In genomic region chr3:169509359-169509758, GRCh38 we compare ENCODE assay signal across 12 cellular contexts.
DNase-seq lines count a peak whose midpoint lies in the region; ATAC-seq, FAIRE-seq and TF ChIP-seq lines count a peak whose summit lies in the region.
"Had no signal": no experiment of that assay in that cellular context is flagged by ENCODE, and none has a peak within 500 bp of the region (broad histone marks: within the 10 kb centered on the region; RNA-seq: fewer than 3 reads in every experiment).

No MANE protein-coding gene starts in this region.

- no TSS peak for BruUV-seq in HepG2 (replicated peaks; lab: Mats Ljungman, UMichigan)

- no peak overlapping the region for H3K9ac ChIP-seq in HepG2 (ENCODE audit: insufficient read depth, low read depth, low read length)
- H3K9ac ChIP-seq: parathyroid adenoma had no signal

- H3K9me3 ChIP-seq in mucosa of descending colon (no peaks in the 10 kb centered on the region), HepG2 (ENCODE audit: low read length) (no peaks in the 10 kb centered on the region), left ventricle myocardium inferior (replicated peaks) (no peaks in the 10 kb centered on the region)

- H3K27me3 ChIP-seq in HepG2 (ENCODE audit: control insufficient read depth in 1 of 2, insufficient read depth in 2 of 2, low read length in 2 of 2) (no peaks in the 10 kb centered on the region; a peak in 1 of 5 replicates), left ventricle myocardium inferior (ENCODE audit: low read depth) (no peaks in the 10 kb centered on the region)

- no peak overlapping the region for H3K4me3 ChIP-seq in mucosa of descending colon
- H3K4me3 ChIP-seq in HepG2 (replicated peaks in 1 of 3; ENCODE audit: insufficient read depth in 1 of 3, low read depth in 2 of 3, low read length in 3 of 3) = no peak overlapping the region
- H3K4me3 ChIP-seq in left ventricle myocardium inferior = no peak overlapping the region

- no peak for TF ChIP-seq CTCF in mucosa of descending colon (IDR thresholded peaks at IDR 0.05)
- no peak for TF ChIP-seq CTCF in HepG2 (CRISPR knock-in tag; IDR thresholded peaks at IDR 0.05)
- no peak for TF ChIP-seq CTCF in HFFc6 (IDR thresholded peaks at IDR 0.05)
- no peak for TF ChIP-seq CTCF in left ventricle myocardium inferior (IDR thresholded peaks at IDR 0.05; ENCODE audit: borderline replicate concordance)

- H3K9me3 Mint-ChIP-seq in HFFc6 = no peaks in the 10 kb centered on the region; the same call in 1 of the 2 replicates

- no peaks in the 10 kb centered on the region for H3K4me1 ChIP-seq in mucosa of descending colon (ENCODE audit: low read depth)
- no peaks in the 10 kb centered on the region for H3K4me1 ChIP-seq in HepG2 (ENCODE audit: insufficient read depth, low read length)
- H3K4me1 ChIP-seq in left ventricle myocardium inferior = peaks cover 4% of the 10 kb centered on the region
- H3K4me1 ChIP-seq: parathyroid adenoma had no signal

- no peaks in the 10 kb centered on the region for H3K79me2 ChIP-seq in HepG2 (ENCODE audit: insufficient read depth, low read length)
- H3K79me2 ChIP-seq: parathyroid adenoma had no signal

- POLR2A ChIA-PET in HepG2 (lab: Yijun Ruan, JAX) = no interaction called here

- no peak overlapping the region for H3K4me2 ChIP-seq in HepG2 (ENCODE audit: low read depth, low read length)

- no peaks in the 10 kb centered on the region; the same call in 1 of the 2 replicates for H4K20me1 ChIP-seq in HepG2 (ENCODE audit: insufficient read depth, low read length)

- TF ChIP-seq EP300 in HepG2 (IDR thresholded peaks at IDR 0.05; ENCODE audit: low read depth in 2 of 2, low read length in 2 of 2) (no peak), HepG2 (CRISPR knock-in tag; IDR thresholded peaks at IDR 0.05; ENCODE audit: borderline replicate concordance) (no peak)

- in situ Hi-C loops in HepG2 (cut with HindIII; ENCODE audit: extremely low pct_ligation_motif_present, low pct_unique_long_range_greater_than_20kb) = no loop called here

- no peak for TF ChIP-seq POLR2A in HepG2 (IDR thresholded peaks at IDR 0.05; ENCODE audit: insufficient read depth in 1 of 2, low read depth in 2 of 2, low read length in 2 of 2)

- FAIRE-seq in HepG2 (lab: Jason Lieb, UNC) = no peak
- FAIRE-seq: TTC549 had no signal

- H3K36me3 ChIP-seq in mucosa of descending colon (ENCODE audit: low read depth) (no peaks in the 10 kb centered on the region), HepG2 (replicated peaks in 1 of 2; ENCODE audit: control insufficient read depth in 1 of 2, insufficient read depth in 2 of 2, low read length in 2 of 2) (no peaks in the 10 kb centered on the region), left ventricle myocardium inferior (no peaks in the 10 kb centered on the region)

- no peak for DNase-seq in mucosa of descending colon
- DNase-seq in HepG2 (ENCODE audit: low spot score) = no peak
- no peak for DNase-seq in HFFc6
- no peak for DNase-seq in left lobe of liver (ENCODE audit: low spot score)
- DNase-seq in left ventricle myocardium inferior = no peak
- DNase-seq: KG1 had no signal

- H3K36me3 Mint-ChIP-seq in HFFc6 (ENCODE audit: low read depth) = no peaks in the 10 kb centered on the region
- H3K36me3 Mint-ChIP-seq: activated naive CD8-positive, alpha-beta T cell had no signal

- no peaks in the 10 kb centered on the region for H3K4me1 Mint-ChIP-seq in HFFc6 (ENCODE audit: low read depth)

- 43% methylated on average over 1 of the region's 1 CpG for WGBS in HepG2 (ENCODE audit: low lambda C conversion rate)

- no peak for TF ChIP-seq RAD21 in HepG2 (CRISPR knock-in tag; IDR thresholded peaks at IDR 0.05)

- CTCF ChIA-PET in HepG2 (lab: Yijun Ruan, JAX; ENCODE audit: low intra/inter-chr PET ratio, low total read pairs) = no interaction called here

- no peak overlapping the region for H3K27ac Mint-ChIP-seq in HFFc6
- H3K27ac Mint-ChIP-seq: activated naive CD8-positive, alpha-beta T cell had no signal

- ATAC-seq in GM18909 (IDR thresholded peaks at IDR 0.05; ENCODE audit: poor library complexity, unreplicated experiment) = peak; percentile 92
- peak; percentile 89 for ATAC-seq in GM21723 (IDR thresholded peaks at IDR 0.05; ENCODE audit: unreplicated experiment)
- peak; percentile 93 for ATAC-seq in HG03280 (IDR thresholded peaks at IDR 0.05; ENCODE audit: unreplicated experiment)
- ATAC-seq in mucosa of descending colon = peak; percentile 10
- ATAC-seq in HepG2 = no peak
- no peak for ATAC-seq in left lobe of liver

- no peak overlapping the region for H3K27ac ChIP-seq in HepG2 (ENCODE audit: extremely low read length, insufficient read depth, low read length)
- no peak overlapping the region for H3K27ac ChIP-seq in left ventricle myocardium inferior (replicated peaks)
- H3K27ac ChIP-seq: parathyroid adenoma had no signal

- no peak overlapping the region for H3K4me3 Mint-ChIP-seq in HFFc6
- H3K4me3 Mint-ChIP-seq: activated naive CD8-positive, alpha-beta T cell had no signal

- intact Hi-C loops in mucosa of descending colon (cut with DNase I, micrococcal nuclease) (no loop called here), HepG2 (cut with micrococcal nuclease; ENCODE audit: unreplicated experiment) (no loop called here), left ventricle myocardium inferior (cut with micrococcal nuclease) (no loop called here)

- H2AFZ ChIP-seq in HepG2 (ENCODE audit: low read length) = no peak overlapping the region
- H2AFZ ChIP-seq: parathyroid adenoma had no signal

- H3K27me3 Mint-ChIP-seq in HFFc6 (ENCODE audit: insufficient read depth) = no peaks in the 10 kb centered on the region; the same call in 1 of the 2 replicates
- H3K27me3 Mint-ChIP-seq: activated naive CD8-positive, alpha-beta T cell had no signal

TF ChIP-seq in HepG2, 621 proteins besides CTCF, POLR2A, EP300 and RAD21 (continues in another document):
- no peak for TF ChIP-seq ZNF331 (CRISPR knock-in tag; IDR thresholded peaks at IDR 0.05)
- TF ChIP-seq ZNF766 (CRISPR knock-in tag; IDR thresholded peaks at IDR 0.05; ENCODE audit: borderline replicate concordance) = no peak
- TF ChIP-seq REPIN1 (CRISPR knock-in tag; IDR thresholded peaks at IDR 0.05; ENCODE audit: borderline replicate concordance, low read depth) = no peak
- TF ChIP-seq ATF5 (CRISPR knock-in tag; IDR thresholded peaks at IDR 0.05; ENCODE audit: low read depth) = no peak
- TF ChIP-seq RORA (CRISPR knock-in tag; IDR thresholded peaks at IDR 0.05) = no peak
- TF ChIP-seq FUBP1 (CRISPR knock-in tag; IDR thresholded peaks at IDR 0.05; ENCODE audit: borderline replicate concordance) = no peak
- no peak for TF ChIP-seq ZNF562 (CRISPR knock-in tag; IDR thresholded peaks at IDR 0.05; ENCODE audit: borderline replicate concordance)
- no peak for TF ChIP-seq ZNF652 (CRISPR knock-in tag; IDR thresholded peaks at IDR 0.05; ENCODE audit: borderline replicate concordance, low read depth)
- TF ChIP-seq ZNF24 (IDR thresholded peaks at IDR 0.05) = no peak
- TF ChIP-seq IKZF5 (CRISPR knock-in tag; IDR thresholded peaks at IDR 0.05) = no peak
- no peak for TF ChIP-seq UBTF (CRISPR knock-in tag; IDR thresholded peaks at IDR 0.05)
- TF ChIP-seq ZNF660 (CRISPR knock-in tag; IDR thresholded peaks at IDR 0.05; ENCODE audit: borderline replicate concordance, low read depth) = no peak
- TF ChIP-seq KDM5A (IDR thresholded peaks at IDR 0.05; ENCODE audit: borderline replicate concordance, low read length) = no peak

Comparison
In these comparisons a context has a peak if more than half of its experiments do, and no peak if none do; other contexts are left out.
1. ATAC-seq: peak in GM18909 (single experiment), GM21723 (single experiment), HG03280 (single experiment) and mucosa of descending colon (single experiment); none in HepG2 (single experiment) and left lobe of liver (single experiment).